In the genomic region with DNA sequence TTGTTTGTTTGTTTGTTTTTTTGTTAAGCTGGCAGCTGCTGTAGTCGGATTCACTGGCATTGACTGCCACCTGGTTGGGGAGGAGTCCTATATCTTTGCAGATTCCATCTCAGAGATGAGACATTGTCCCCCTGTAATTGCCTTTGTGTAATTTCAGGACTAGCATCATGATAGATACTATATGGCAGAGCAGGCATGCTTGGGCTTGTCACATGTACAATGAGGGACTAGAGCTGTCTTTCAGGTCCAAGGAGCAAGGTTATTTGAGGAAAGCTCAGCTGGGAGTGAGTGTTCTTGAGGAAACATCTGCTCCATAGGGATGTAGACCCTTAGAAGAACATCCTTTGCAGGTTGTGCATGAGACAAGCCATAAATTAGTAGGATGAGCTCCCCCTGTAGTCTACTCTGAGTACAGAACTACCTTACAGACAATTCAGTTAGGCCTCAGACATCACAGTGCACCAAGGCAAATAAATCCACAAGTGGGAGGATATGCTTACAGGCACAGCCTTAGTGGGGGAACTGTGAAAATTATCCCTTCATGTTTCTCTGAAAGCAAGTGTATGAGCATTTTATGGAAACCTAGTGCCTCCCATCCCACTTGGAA, we compare ENCODE assay signal across 9 cellular contexts.
DNase-seq lines count a peak whose midpoint lies in the region; ATAC-seq and TF ChIP-seq lines count a peak whose summit lies in the region.
"Had no signal": no experiment of that assay in that cellular context is flagged by ENCODE, and none has a peak within 500 bp of the region (broad histone marks: within the 10 kb centered on the region; RNA-seq: fewer than 3 reads in every experiment).

No MANE protein-coding gene starts in this region.

- ATAC-seq in foreskin keratinocyte (peak; percentile 78), GM18498 (IDR thresholded peaks at IDR 0.05; ENCODE audit: unreplicated experiment) (no peak)

- H4K91ac ChIP-seq in neuronal stem cell (ENCODE audit: low read depth, low read length, poor library complexity) = no peak overlapping the region

- H2BK5ac ChIP-seq in neuronal stem cell (ENCODE audit: low read length) = no peak overlapping the region

- H3K4ac ChIP-seq in neuronal stem cell (ENCODE audit: low read length) = no peak overlapping the region

- H3K4me1 ChIP-seq in foreskin keratinocyte = peaks cover under 1% of the 10 kb centered on the region
- H3K4me1 ChIP-seq in neuronal stem cell (ENCODE audit: control insufficient read depth in 2 of 2, insufficient read depth in 1 of 2, low read depth in 1 of 2, low read length in 2 of 2) = no peaks in the 10 kb centered on the region

- H3K79me1 ChIP-seq in neuronal stem cell (ENCODE audit: low read depth, low read length) = no peaks in the 10 kb centered on the region

- no peak overlapping the region for H2BK15ac ChIP-seq in neuronal stem cell (ENCODE audit: low read length)

- no peak overlapping the region for H2AK5ac ChIP-seq in neuronal stem cell (ENCODE audit: low read depth, low read length)

- H3K36me3 ChIP-seq in neuronal stem cell (replicated peaks in 1 of 2; ENCODE audit: control insufficient read depth in 2 of 2, insufficient read depth in 2 of 2, low read length in 2 of 2) = no peaks in the 10 kb centered on the region

- no peak overlapping the region for H3K23ac ChIP-seq in neuronal stem cell (ENCODE audit: low read depth, low read length, poor library complexity)

- H3K9me3 ChIP-seq in neuronal stem cell (replicated peaks in 1 of 2; ENCODE audit: control insufficient read depth in 2 of 2, insufficient read depth in 1 of 2, low read depth in 1 of 2, low read length in 2 of 2) = no peaks in the 10 kb centered on the region

- H3K27me3 ChIP-seq in foreskin keratinocyte = no peaks in the 10 kb centered on the region
- no peaks in the 10 kb centered on the region for H3K27me3 ChIP-seq in neuronal stem cell (ENCODE audit: control insufficient read depth in 3 of 3, insufficient read depth in 3 of 3, low read depth in 1 of 3, low read length in 3 of 3)

- H3K27ac ChIP-seq in foreskin keratinocyte = peak overlapping the region; percentile 11
- H3K27ac ChIP-seq in neuronal stem cell (replicated peaks; ENCODE audit: low read length) = no peak overlapping the region

- no peak overlapping the region for H3K9ac ChIP-seq in neuronal stem cell (ENCODE audit: low read depth, low read length, poor library complexity)

- DNase-seq in DMS153 (lab: John Stamatoyannopoulos, UW) = peak; percentile 24
- DNase-seq in HCEC 1CT = peak; percentile 2
- peak; percentile 27 for DNase-seq in SHP77 treated with DMSO at 0.1 percent for 48 hours (lab: John Stamatoyannopoulos, UW)
- peak; percentile 50 to 74 for DNase-seq in foreskin keratinocyte
- DNase-seq in neuronal stem cell (ENCODE audit: low spot score) = no peak
- no peak for DNase-seq in T-helper 9 cell
- DNase-seq: activated naive CD8-positive, alpha-beta T cell treated with anti-CD3 and anti-CD28 coated beads, Interleukin-2, amount 10 ng/mL, durations not matched to agents 7 days and 5 days had no signal

- no peak overlapping the region for H3K14ac ChIP-seq in neuronal stem cell (ENCODE audit: low read length)

- no peak overlapping the region for H3K4me2 ChIP-seq in neuronal stem cell (ENCODE audit: insufficient read depth, low read length, poor library complexity, severe bottlenecking)

- no peak overlapping the region for H2BK120ac ChIP-seq in neuronal stem cell (ENCODE audit: low read depth, low read length)

- no peak overlapping the region for H4K8ac ChIP-seq in neuronal stem cell (ENCODE audit: low read depth, low read length)

- no peak overlapping the region for H3K4me3 ChIP-seq in neuronal stem cell (ENCODE audit: low read length in 2 of 2)
- H3K4me3 ChIP-seq: K562 had no signal

- TF ChIP-seq CTCF in foreskin keratinocyte (conservative IDR thresholded peaks at IDR 0.05) = peak; percentile 37

- no CpG with 5 or more reads among the region's 1 CpG for WGBS in neuronal stem cell (ENCODE audit: extremely low coverage in 2 of 2, insufficient read length in 2 of 2, insufficient replicate concordance in 1 of 2), 2 donors

- no peak overlapping the region for H2BK12ac ChIP-seq in neuronal stem cell (ENCODE audit: low read length)

- no peak overlapping the region for H2AFZ ChIP-seq in neuronal stem cell (ENCODE audit: low read length)

- no peak overlapping the region for H3K18ac ChIP-seq in neuronal stem cell (ENCODE audit: low read length)

Comparison
In these comparisons a context has a peak if more than half of its experiments do, and no peak if none do; other contexts are left out.
1. DNase-seq: peak in DMS153 (single experiment), HCEC 1CT (single experiment), SHP77 treated with DMSO at 0.1 percent for 48 hours (single experiment) and foreskin keratinocyte (2 of 2); none in neuronal stem cell (single experiment) and T-helper 9 cell (single experiment).